In the genomic region with DNA sequence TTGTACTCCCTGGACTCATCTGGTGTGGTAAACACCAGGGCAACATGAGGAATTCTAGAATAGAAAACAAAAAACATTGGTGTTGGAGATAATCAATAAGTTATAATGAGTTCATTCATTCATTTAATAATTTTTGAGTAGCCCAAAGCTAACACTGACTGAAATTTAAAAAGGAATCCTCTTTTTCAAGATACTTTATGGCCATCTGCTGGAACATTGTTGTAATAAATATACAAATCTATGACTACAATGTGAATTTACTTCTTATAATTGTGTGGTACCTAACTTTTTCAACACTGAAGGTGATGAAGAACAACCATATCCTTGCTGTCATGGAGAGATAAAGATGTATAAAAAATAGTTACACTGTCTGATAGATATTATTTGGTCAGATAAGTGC, we compare ENCODE assay signal across 1 cellular context.
TF ChIP-seq lines count a peak whose summit lies in the region.

No MANE protein-coding gene starts in this region.

TF ChIP-seq in HCT116, 20 proteins besides CTCF, POLR2A, EP300 and RAD21 (continued from another document):
- TF ChIP-seq POLR2AphosphoS5 (IDR thresholded peaks at IDR 0.05; ENCODE audit: low read depth, low read length) = no peak
- TF ChIP-seq JUND (IDR thresholded peaks at IDR 0.05) = no peak
- TF ChIP-seq CEBPB (IDR thresholded peaks at IDR 0.05; ENCODE audit: low read depth) = no peak
- no peak for TF ChIP-seq SP1 (IDR thresholded peaks at IDR 0.05; ENCODE audit: low read depth)
- no peak for TF ChIP-seq EGR1 (IDR thresholded peaks at IDR 0.05; ENCODE audit: low read depth)
- TF ChIP-seq ZNF274 (IDR thresholded peaks at IDR 0.05; ENCODE audit: low read depth, low read length) = no peak
